40 cellular contexts compared by ENCODE assay signal in genomic region chr7:85062651-85063050, GRCh38.
"Had no signal": no experiment of that assay in that cellular context is flagged by ENCODE, and none has a peak within 500 bp of the region (broad histone marks: within the 10 kb centered on the region; RNA-seq: fewer than 3 reads in every experiment).

No MANE protein-coding gene starts in this region.

- H3K4me1 Mint-ChIP-seq: activated naive CD4-positive, alpha-beta T cell treated with anti-CD3 and anti-CD28 coated beads, Interleukin-2, amount 10 ng/mL, durations not matched to agents 7 days and 5 days; activated naive CD4-positive, alpha-beta T cell treated with anti-CD3 and anti-CD28 coated beads, Interleukin-2, amount 50 U/mL, for 24 hours; activated naive CD8-positive, alpha-beta T cell treated with anti-CD3 and anti-CD28 coated beads for 36 hours; activated naive CD8-positive, alpha-beta T cell treated with anti-CD3 and anti-CD28 coated beads, Interleukin-2, amount 10 ng/mL, durations not matched to agents 7 days and 5 days; activated naive CD8-positive, alpha-beta T cell treated with anti-CD3 and anti-CD28 coated beads, Interleukin-2, amount 50 U/mL, for 24 hours; activated T-helper 17 cell treated with anti-CD3 and anti-CD28 coated beads, Interleukin-2, amount 50 U/mL, for 72 hours; central memory CD8-positive, alpha-beta T cell had no signal

- H3K36me3 Mint-ChIP-seq: activated naive CD4-positive, alpha-beta T cell treated with anti-CD3 and anti-CD28 coated beads, Interleukin-2, amount 10 ng/mL, durations not matched to agents 7 days and 5 days; activated naive CD4-positive, alpha-beta T cell treated with anti-CD3 and anti-CD28 coated beads, Interleukin-2, amount 50 U/mL, for 24 hours; activated naive CD4-positive, alpha-beta T cell treated with anti-CD3 and anti-CD28 coated beads, Interleukin-2, amount 50 U/mL, for 72 hours; activated naive CD8-positive, alpha-beta T cell; activated naive CD8-positive, alpha-beta T cell treated with anti-CD3 and anti-CD28 coated beads for 36 hours; activated naive CD8-positive, alpha-beta T cell treated with anti-CD3 and anti-CD28 coated beads, Interleukin-2, amount 10 ng/mL, durations not matched to agents 7 days and 5 days; brain had no signal

- H3K27ac Mint-ChIP-seq: activated naive CD4-positive, alpha-beta T cell treated with anti-CD3 and anti-CD28 coated beads for 36 hours; activated naive CD4-positive, alpha-beta T cell treated with anti-CD3 and anti-CD28 coated beads, Interleukin-2, amount 10 ng/mL, durations not matched to agents 7 days and 5 days; activated naive CD4-positive, alpha-beta T cell treated with anti-CD3 and anti-CD28 coated beads, Interleukin-2, amount 50 U/mL, for 24 hours; activated naive CD4-positive, alpha-beta T cell treated with anti-CD3 and anti-CD28 coated beads, Interleukin-2, amount 50 U/mL, for 72 hours; activated naive CD8-positive, alpha-beta T cell; activated naive CD8-positive, alpha-beta T cell treated with anti-CD3 and anti-CD28 coated beads for 36 hours; activated naive CD8-positive, alpha-beta T cell treated with anti-CD3 and anti-CD28 coated beads, Interleukin-2, amount 10 ng/mL, durations not matched to agents 7 days and 5 days; activated naive CD8-positive, alpha-beta T cell treated with anti-CD3 and anti-CD28 coated beads, Interleukin-2, amount 50 U/mL, for 24 hours; activated T-cell treated with anti-CD3 and anti-CD28 coated beads, Interleukin-2, amount 50 U/mL, for 24 hours; activated T-cell treated with anti-CD3 and anti-CD28 coated beads, Interleukin-2, amount 50 U/mL, for 72 hours; activated T-helper 1 cell treated with anti-CD3 and anti-CD28 coated beads, Interleukin-12 subunit alpha, Interleukin-12 subunit beta, Interleukin-2, Interleukin-4 antibody, amounts not matched to agents 30 ng/mL and 10 ng/mL and 1 ng/mL, durations not matched to agents 14 hours and 24 hours and 36 hours; activated T-helper 17 cell treated with anti-CD3 and anti-CD28 coated beads, Interleukin-2, amount 50 U/mL, for 72 hours; activated T-helper 2 cell treated with anti-CD3 and anti-CD28 coated beads, Interferon-gamma antibody, Interleukin-2, Interleukin-4, amounts not matched to agents 10 μg/mL and 5 μg/mL and 100 μg/mL, durations not matched to agents 14 hours and 24 hours and 36 hours; brain had no signal

- H3K4me3 ChIP-seq: adrenal gland, ascending aorta, body of pancreas, breast epithelium, cardiac muscle cell had no signal

- H3K4me1 ChIP-seq: adrenal gland, body of pancreas, breast epithelium had no signal

- H3K4me3 Mint-ChIP-seq: activated naive CD4-positive, alpha-beta T cell treated with anti-CD3 and anti-CD28 coated beads for 36 hours; activated naive CD4-positive, alpha-beta T cell treated with anti-CD3 and anti-CD28 coated beads, Interleukin-2, amount 10 ng/mL, durations not matched to agents 7 days and 5 days; activated naive CD4-positive, alpha-beta T cell treated with anti-CD3 and anti-CD28 coated beads, Interleukin-2, amount 50 U/mL, for 24 hours; activated naive CD8-positive, alpha-beta T cell; activated naive CD8-positive, alpha-beta T cell treated with anti-CD3 and anti-CD28 coated beads for 36 hours; activated naive CD8-positive, alpha-beta T cell treated with anti-CD3 and anti-CD28 coated beads, Interleukin-2, amount 10 ng/mL, durations not matched to agents 7 days and 5 days; activated naive CD8-positive, alpha-beta T cell treated with anti-CD3 and anti-CD28 coated beads, Interleukin-2, amount 50 U/mL, for 24 hours; activated T-cell treated with anti-CD3 and anti-CD28 coated beads, Interleukin-2, amount 50 U/mL, for 24 hours; activated T-cell treated with anti-CD3 and anti-CD28 coated beads, Interleukin-2, amount 50 U/mL, for 4 hours; activated T-cell treated with anti-CD3 and anti-CD28 coated beads, Interleukin-2, amount 50 U/mL, for 72 hours; activated T-helper 1 cell treated with anti-CD3 and anti-CD28 coated beads, Interleukin-12 subunit alpha, Interleukin-12 subunit beta, Interleukin-2, Interleukin-4 antibody, amounts not matched to agents 30 ng/mL and 10 ng/mL and 1 ng/mL, durations not matched to agents 14 hours and 24 hours and 36 hours; activated T-helper 17 cell treated with anti-CD3 and anti-CD28 coated beads, Interleukin-2, amount 50 U/mL, for 72 hours; brain; central memory CD8-positive, alpha-beta T cell had no signal

- H3K9me3 ChIP-seq: adrenal gland, ascending aorta, body of pancreas, breast epithelium had no signal

- H3K27ac ChIP-seq: adrenal gland, ascending aorta, body of pancreas, brain microvascular endothelial cell, breast epithelium, cardiac muscle cell had no signal

- FAIRE-seq: bronchial epithelial cell had no signal

- H3K27me3 Mint-ChIP-seq: activated naive CD4-positive, alpha-beta T cell treated with anti-CD3 and anti-CD28 coated beads, Interleukin-2, amount 10 ng/mL, durations not matched to agents 7 days and 5 days; activated naive CD4-positive, alpha-beta T cell treated with anti-CD3 and anti-CD28 coated beads, Interleukin-2, amount 50 U/mL, for 24 hours; activated naive CD8-positive, alpha-beta T cell; activated naive CD8-positive, alpha-beta T cell treated with anti-CD3 and anti-CD28 coated beads for 36 hours; activated naive CD8-positive, alpha-beta T cell treated with anti-CD3 and anti-CD28 coated beads, Interleukin-2, amount 10 ng/mL, durations not matched to agents 7 days and 5 days; activated naive CD8-positive, alpha-beta T cell treated with anti-CD3 and anti-CD28 coated beads, Interleukin-2, amount 50 U/mL, for 24 hours; activated T-cell treated with anti-CD3 and anti-CD28 coated beads, Interleukin-2, amount 50 U/mL, for 24 hours; activated T-helper 17 cell treated with anti-CD3 and anti-CD28 coated beads, Interleukin-2, amount 50 U/mL, for 72 hours; brain; central memory CD8-positive, alpha-beta T cell had no signal

- H3K27me3 ChIP-seq: adrenal gland, ascending aorta, body of pancreas, brain microvascular endothelial cell, breast epithelium, cardiac muscle cell had no signal

- DNase-seq: activated effector memory CD4-positive, alpha-beta T cell treated with anti-CD3 and anti-CD28 coated beads, Interleukin-2, amount 50 U/mL, for 16 hours; activated effector memory CD4-positive, alpha-beta T cell treated with Interleukin-2 at 50 U/mL for 16 hours; activated gamma-delta T cell; activated gamma-delta T cell treated with Interleukin-2 at 50 U/mL for 16 hours; activated naive CD4-positive, alpha-beta T cell; activated naive CD4-positive, alpha-beta T cell treated with anti-CD3 and anti-CD28 coated beads for 36 hours; activated naive CD4-positive, alpha-beta T cell treated with anti-CD3 and anti-CD28 coated beads, Interleukin-2, amount 10 ng/mL, durations not matched to agents 7 days and 5 days; activated naive CD4-positive, alpha-beta T cell treated with anti-CD3 and anti-CD28 coated beads, Interleukin-2, amount 50 U/mL, for 16 hours; activated naive CD4-positive, alpha-beta T cell treated with Interleukin-2 at 50 U/mL for 16 hours; activated naive CD8-positive, alpha-beta T cell treated with anti-CD3 and anti-CD28 coated beads for 36 hours; activated naive CD8-positive, alpha-beta T cell treated with anti-CD3 and anti-CD28 coated beads, Interleukin-2, amount 10 ng/mL, durations not matched to agents 7 days and 5 days; activated naive CD8-positive, alpha-beta T cell treated with anti-CD3 and anti-CD28 coated beads, Interleukin-2, amount 50 U/mL, for 24 hours; activated T-cell treated with anti-CD3 and anti-CD28 coated beads for 4 hours; activated T-cell treated with anti-CD3 and anti-CD28 coated beads, Interleukin-2, amount 50 U/mL, for 1 hour; activated T-cell treated with anti-CD3 and anti-CD28 coated beads, Interleukin-2, amount 50 U/mL, for 24 hours; activated T-cell treated with anti-CD3 and anti-CD28 coated beads, Interleukin-2, amount 50 U/mL, for 4 hours; activated T-cell treated with anti-CD3 and anti-CD28 coated beads, Interleukin-2, amount 50 U/mL, for 48 hours; activated T-cell treated with anti-CD3 and anti-CD28 coated beads, Interleukin-2, amount 50 U/mL, for 72 hours; adrenal gland; amniotic stem cell; amygdala; anterior cingulate cortex; aorta; body of pancreas; brain microvascular endothelial cell; caudate nucleus; central memory CD4-positive, alpha-beta T cell; cerebellar nuclear complex had no signal

- H3K9me3 Mint-ChIP-seq: activated naive CD4-positive, alpha-beta T cell treated with anti-CD3 and anti-CD28 coated beads for 36 hours; activated naive CD4-positive, alpha-beta T cell treated with anti-CD3 and anti-CD28 coated beads, Interleukin-2, amount 10 ng/mL, durations not matched to agents 7 days and 5 days; activated naive CD4-positive, alpha-beta T cell treated with anti-CD3 and anti-CD28 coated beads, Interleukin-2, amount 50 U/mL, for 24 hours; activated naive CD8-positive, alpha-beta T cell treated with anti-CD3 and anti-CD28 coated beads for 36 hours; activated naive CD8-positive, alpha-beta T cell treated with anti-CD3 and anti-CD28 coated beads, Interleukin-2, amount 10 ng/mL, durations not matched to agents 7 days and 5 days; activated naive CD8-positive, alpha-beta T cell treated with anti-CD3 and anti-CD28 coated beads, Interleukin-2, amount 50 U/mL, for 24 hours; activated T-cell treated with anti-CD3 and anti-CD28 coated beads, Interleukin-2, amount 50 U/mL, for 24 hours; activated T-cell treated with anti-CD3 and anti-CD28 coated beads, Interleukin-2, amount 50 U/mL, for 72 hours; activated T-helper 1 cell treated with anti-CD3 and anti-CD28 coated beads, Interleukin-12 subunit alpha, Interleukin-12 subunit beta, Interleukin-2, Interleukin-4 antibody, amounts not matched to agents 30 ng/mL and 10 ng/mL and 1 ng/mL, durations not matched to agents 14 hours and 24 hours and 36 hours; activated T-helper 2 cell treated with anti-CD3 and anti-CD28 coated beads, Interferon-gamma antibody, Interleukin-2, Interleukin-4, amounts not matched to agents 10 μg/mL and 5 μg/mL and 100 μg/mL, durations not matched to agents 14 hours and 24 hours and 36 hours; brain had no signal

- H3K36me3 ChIP-seq: adrenal gland, ascending aorta, brain microvascular endothelial cell, breast epithelium, cardiac muscle cell had no signal
